Comparison of ENCODE assay signal across 23 cellular contexts in the genomic region with DNA sequence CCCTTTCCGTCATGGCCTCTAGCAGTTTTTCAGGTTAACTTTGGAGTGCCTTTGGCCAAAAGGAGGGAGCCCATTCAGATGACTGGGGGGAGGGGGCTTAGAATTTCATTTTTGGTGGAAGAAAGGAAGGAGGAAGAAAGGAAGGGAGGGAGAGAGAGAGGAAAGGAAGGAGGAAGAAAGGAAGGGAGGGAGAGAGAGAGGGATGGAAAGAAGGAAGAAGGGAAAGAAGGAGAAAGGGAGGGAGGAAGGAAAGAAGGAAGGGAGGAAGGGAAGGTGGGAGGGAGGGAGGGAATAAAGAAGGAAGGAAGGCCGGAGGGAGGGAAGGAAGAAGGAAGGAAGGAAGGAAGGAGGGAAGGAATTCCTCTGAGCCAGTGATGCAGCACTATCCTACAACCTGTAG. TPM values are rescaled to one million over a fixed set of nuclear protein-coding genes. Genes with fewer than 3 reads are reported as not detected.
DNase-seq lines count a peak whose midpoint lies in the region; ATAC-seq, FAIRE-seq and TF ChIP-seq lines count a peak whose summit lies in the region.
"Had no signal": no experiment of that assay in that cellular context is flagged by ENCODE, and none has a peak within 500 bp of the region (broad histone marks: within the 10 kb centered on the region; RNA-seq: fewer than 3 reads in every experiment).

No MANE protein-coding gene starts in this region.

- intact Hi-C loops in Right ventricle myocardium superior (cut with DNase I) = no loop called here
- intact Hi-C loops in K562 (cut with micrococcal nuclease) = no loop called here

- H3K27ac ChIP-seq in cardiac muscle cell (peak overlapping the region; percentile 96), HEK293 (ENCODE audit: extremely low read depth, low read depth, low read length) (no peak overlapping the region), K562 (ENCODE audit: extremely low read depth, low read depth, low read length) (no peak overlapping the region)
- H3K27ac ChIP-seq in CD8-positive, alpha-beta memory T cell (ENCODE audit: low read depth, low read length) = no peak overlapping the region
- H3K27ac ChIP-seq: BLaER1 had no signal

- CTCF ChIA-PET in HEK293 (lab: Yijun Ruan, JAX) (no interaction called here), K562 (lab: Yijun Ruan, JAX; ENCODE audit: low intra/inter-chr PET ratio) (no interaction called here)
- CTCF ChIA-PET in CD8-positive, alpha-beta memory T cell (lab: Charles Lee) = no interaction called here

- no peaks in the 10 kb centered on the region for H3K79me2 ChIP-seq in K562 (ENCODE audit: control insufficient read depth, insufficient read depth, low read length)

- peaks cover 3 to 13% of the 10 kb centered on the region in 2 donors for H3K27me3 Mint-ChIP-seq in CD8-positive, alpha-beta memory T cell

- no peaks in the 10 kb centered on the region for H3K36me3 Mint-ChIP-seq in CD8-positive, alpha-beta memory T cell
- H3K36me3 Mint-ChIP-seq: CD14-positive monocyte; CD4-positive, alpha-beta memory T cell; CD4-positive, CD25-positive, alpha-beta regulatory T cell had no signal

- H3K36me3 ChIP-seq in cardiac muscle cell = no peaks in the 10 kb centered on the region
- no peaks in the 10 kb centered on the region for H3K36me3 ChIP-seq in HEK293 (ENCODE audit: control insufficient read depth in 2 of 2, insufficient read depth in 1 of 2, low read length in 2 of 2)
- H3K36me3 ChIP-seq in K562 (ENCODE audit: control insufficient read depth, insufficient read depth, low read length) = no peaks in the 10 kb centered on the region
- H3K36me3 ChIP-seq in CD8-positive, alpha-beta memory T cell (ENCODE audit: insufficient read depth, low read length) = no peaks in the 10 kb centered on the region
- H3K36me3 ChIP-seq: BE2C, BLaER1 had no signal

- POLR2A ChIA-PET in HEK293 (lab: Yijun Ruan, JAX) = no interaction called here
- POLR2A ChIA-PET in K562 (lab: Yijun Ruan, JAX) = no interaction called here
- POLR2A ChIA-PET in CD8-positive, alpha-beta memory T cell (lab: Charles Lee) = no interaction called here

- H3K4me3 Mint-ChIP-seq in CD8-positive, alpha-beta memory T cell = no peak overlapping the region
- H3K4me3 Mint-ChIP-seq: CD14-positive monocyte; CD4-positive, alpha-beta memory T cell; CD4-positive, CD25-positive, alpha-beta regulatory T cell had no signal

- no peak for DNase-seq in cardiac muscle cell (ENCODE audit: low read depth in 1 of 2, low spot score in 1 of 2)
- DNase-seq in Right ventricle myocardium superior = no peak
- DNase-seq in K562 (ENCODE audit: extremely low read depth in 1 of 4, low spot score in 3 of 4) = no peak
- DNase-seq in CD8-positive, alpha-beta memory T cell = no peak
- DNase-seq in iPS-NIHi11 (ENCODE audit: low spot score) = no peak
- DNase-seq: 8988T; ACHN; BE2C; C1 segment of cervical spinal cord; Caco-2; Calu3; CD4-positive, alpha-beta memory T cell; CD4-positive, CD25-positive, alpha-beta regulatory T cell; DMS79 treated with DMSO at 0.1 percent for 48 hours; GF-D8 had no signal

- no peaks in the 10 kb centered on the region for H4K20me1 ChIP-seq in K562 (replicated peaks; ENCODE audit: control insufficient read depth, insufficient read depth, low read length)
- H4K20me1 ChIP-seq: BLaER1 had no signal

- in situ Hi-C loops in K562 (cut with MboI) = no loop called here

- H3K4me3 ChIP-seq in cardiac muscle cell (no peak overlapping the region), HEK293 (ENCODE audit: low read depth, low read length) (no peak overlapping the region), K562 (no peak overlapping the region)
- H3K4me3 ChIP-seq in CD8-positive, alpha-beta memory T cell (ENCODE audit: low read length) = no peak overlapping the region
- H3K4me3 ChIP-seq: BLaER1 had no signal

- no TSS peak for BruUV-seq in K562 (replicated peaks; lab: Mats Ljungman, UMichigan)

- H3K27me3 ChIP-seq in cardiac muscle cell (no peaks in the 10 kb centered on the region), K562 (ENCODE audit: control insufficient read depth in 2 of 2, insufficient read depth in 2 of 2, low read length in 2 of 2) (no peaks in the 10 kb centered on the region)
- no peaks in the 10 kb centered on the region for H3K27me3 ChIP-seq in CD8-positive, alpha-beta memory T cell (ENCODE audit: insufficient read depth, low read length, poor library complexity, severe bottlenecking)
- H3K27me3 ChIP-seq: BE2C, BLaER1 had no signal

- TF ChIP-seq CTCF in cardiac muscle cell (IDR thresholded peaks at IDR 0.05; ENCODE audit: low read depth, low read length) (no peak), HEK293 (tag by site-specific recombination; IDR thresholded peaks at IDR 0.05) (no peak), K562 (IDR thresholded peaks at IDR 0.05 in 2 of 3, conservative IDR thresholded peaks at IDR 0.05 in 1 of 3; ENCODE audit: insufficient read depth in 2 of 3, low read depth in 1 of 3, low read length in 3 of 3) (no peak)

- TF ChIP-seq EP300 in K562 (IDR thresholded peaks at IDR 0.05; ENCODE audit: low read length) = no peak

- H2AFZ ChIP-seq in K562 (ENCODE audit: low read depth, low read length) = no peak overlapping the region

- H3K9me3 Mint-ChIP-seq in CD8-positive, alpha-beta memory T cell = no peaks in the 10 kb centered on the region
- H3K9me3 Mint-ChIP-seq: CD4-positive, CD25-positive, alpha-beta regulatory T cell had no signal

- no peaks in the 10 kb centered on the region for H3K4me1 Mint-ChIP-seq in CD8-positive, alpha-beta memory T cell
- H3K4me1 Mint-ChIP-seq: CD14-positive monocyte; CD4-positive, CD25-positive, alpha-beta regulatory T cell had no signal

- H3K4me1 ChIP-seq in cardiac muscle cell (ENCODE audit: low read depth) (peaks cover 59% of the 10 kb centered on the region), HEK293 (ENCODE audit: control insufficient read depth, insufficient read depth, low read length) (no peaks in the 10 kb centered on the region), K562 (replicated peaks in 1 of 2; ENCODE audit: control insufficient read depth in 2 of 2, insufficient read depth in 2 of 2, low read length in 2 of 2) (peaks cover 0 to 30% of the 10 kb centered on the region in 2 experiments; a peak in 3 of 5 replicates)
- H3K4me1 ChIP-seq in CD8-positive, alpha-beta memory T cell (ENCODE audit: insufficient read depth, low read length) = no peaks in the 10 kb centered on the region
- H3K4me1 ChIP-seq: BE2C had no signal

- no peak for ATAC-seq in Right ventricle myocardium superior (ENCODE audit: poor library complexity)
- ATAC-seq in K562 = no peak

- 40% methylated on average over 1 of the region's 2 CpGs for WGBS in K562 (ENCODE audit: insufficient coverage, low coverage, missing lambda C conversion rate)

- H3K9me3 ChIP-seq in cardiac muscle cell (ENCODE audit: low read depth) (no peaks in the 10 kb centered on the region), HEK293 (ENCODE audit: control insufficient read depth, insufficient read depth, low read depth, low read length) (no peaks in the 10 kb centered on the region), K562 (replicated peaks; ENCODE audit: control insufficient read depth, insufficient read depth, low read depth, low read length) (no peaks in the 10 kb centered on the region)
- H3K9me3 ChIP-seq in CD8-positive, alpha-beta memory T cell (ENCODE audit: low read length) = no peaks in the 10 kb centered on the region
- H3K9me3 ChIP-seq: BE2C, BLaER1, Caco-2 had no signal

- H3K4me2 ChIP-seq in K562 (ENCODE audit: insufficient read depth, low read length) = no peak overlapping the region
- H3K4me2 ChIP-seq: BLaER1 had no signal

- TF ChIP-seq RAD21 in K562 (CRISPR knock-in tag; conservative IDR thresholded peaks at IDR 0.05 in 1 of 2, IDR thresholded peaks at IDR 0.05 in 1 of 2) = no peak

- H3K9ac ChIP-seq in K562 (ENCODE audit: insufficient read depth in 1 of 2, low read depth in 2 of 2, low read length in 2 of 2) = no peak overlapping the region
- H3K9ac ChIP-seq: BLaER1 had no signal

- H3K27ac Mint-ChIP-seq in CD8-positive, alpha-beta memory T cell = no peak overlapping the region
- H3K27ac Mint-ChIP-seq: CD14-positive monocyte; CD4-positive, alpha-beta memory T cell; CD4-positive, CD25-positive, alpha-beta regulatory T cell had no signal

- FAIRE-seq in K562 (lab: Jason Lieb, UNC) = no peak
- FAIRE-seq: A204.1, D721Med, G401.6, GM12891, GM19239 had no signal

- no peak for TF ChIP-seq POLR2A in K562 (conservative IDR thresholded peaks at IDR 0.05)

- H3K9me1 ChIP-seq in K562 (ENCODE audit: control insufficient read depth, insufficient read depth, low read length) = no peaks in the 10 kb centered on the region

RNA-seq across cellular contexts. Expression of a gene that starts 25.7 kb away (rescaled TPM):
- total RNA-seq in cardiac muscle cell = 391 and 473 TPM in 2 replicates
- polyA plus RNA-seq in cardiac muscle cell = 317 and 388 TPM in 2 replicates
- 55.2 TPM for total RNA-seq in Right ventricle myocardium superior
- 6.1 and 32.3 TPM in 2 replicates for total RNA-seq in K562 (2011; cell fraction: chromatin; rRNA removed; ENCODE audit: low replicate concordance)
- 29.6 and 31.0 TPM in 2 replicates for total RNA-seq in K562 (2011; cell fraction: nucleolus; rRNA removed)
- 16.6 and 19.7 TPM in 2 replicates for total RNA-seq in K562 (2011; cell fraction: nucleoplasm; rRNA removed)
- 10.3 and 11.9 TPM in 2 replicates for total RNA-seq in K562 (2014; rRNA removed)
- 1.9 and 2.9 TPM in 2 replicates for total RNA-seq in K562 (2014; rRNA removed; fragmentation: Illumina TruSeq; extraction: Trizol)
- total RNA-seq in K562 (2015; rRNA removed; fragmentation: Illumina TruSeq; extraction: Trizol) = 5.5 and 5.6 TPM in 2 replicates
- total RNA-seq in K562 (2021) = 20.3 and 20.4 TPM in 2 replicates
- 3.0 and 8.4 TPM in 2 replicates for polyA plus RNA-seq in K562 (2011; rRNA removed)
- polyA plus RNA-seq in K562 (2011; cell fraction: cytosol; rRNA removed) = 8.5 and 13.5 TPM in 2 replicates
- 14.8 and 18.6 TPM in 2 replicates for polyA plus RNA-seq in K562 (2011; cell fraction: nucleus; rRNA removed)
- 9.6 and 14.7 TPM in 2 replicates for polyA plus RNA-seq in K562 (2012)
- 6.3 and 8.6 TPM in 2 replicates for polyA plus RNA-seq in K562 (2014; fragmentation: Illumina TruSeq; extraction: Trizol)
- polyA plus RNA-seq in K562 (2014; fragmentation: Nextera tagmentation; extraction: Ambion mirVana) = under 1 TPM; 0.01 to 0.06 TPM
- 7.9 and 9.6 TPM in 2 replicates for polyA plus RNA-seq in K562 (2014; rRNA removed)
- polyA minus RNA-seq in K562 (2011; rRNA and poly(A)+ RNA removed) = 2.8 and 3.4 TPM in 2 replicates
- 11.7 and 17.5 TPM in 2 replicates for polyA minus RNA-seq in K562 (2011; cell fraction: cytosol; rRNA and poly(A)+ RNA removed)
- 6.5 and 10.6 TPM in 2 replicates for polyA minus RNA-seq in K562 (2011; cell fraction: nucleus; rRNA and poly(A)+ RNA removed)
- total RNA-seq in CD8-positive, alpha-beta memory T cell = 1 to 10 TPM in 1 of 2 experiments, under 1 TPM in 1; 0.97 to 1.1 TPM
- polyA plus RNA-seq in CD8-positive, alpha-beta memory T cell = 0.16 TPM
- polyA plus RNA-seq: CD14-positive monocyte had no signal

RNA-seq across cellular contexts. Expression of a gene that starts 50.1 kb away (rescaled TPM):
- total RNA-seq in cardiac muscle cell = 41.4 and 48.3 TPM in 2 replicates
- 40.2 and 60.8 TPM in 2 replicates for polyA plus RNA-seq in cardiac muscle cell
- 32.1 TPM for total RNA-seq in Right ventricle myocardium superior
- 49.8 and 89.2 TPM in 2 replicates for total RNA-seq in K562 (2011; cell fraction: chromatin; rRNA removed; ENCODE audit: low replicate concordance)
- 52.8 and 56.4 TPM in 2 replicates for total RNA-seq in K562 (2011; cell fraction: nucleolus; rRNA removed)
- total RNA-seq in K562 (2011; cell fraction: nucleoplasm; rRNA removed) = 57.2 and 72.5 TPM in 2 replicates
- 18.0 and 19.4 TPM in 2 replicates for total RNA-seq in K562 (2014; rRNA removed)
- 12.1 and 13.1 TPM in 2 replicates for total RNA-seq in K562 (2014; rRNA removed; fragmentation: Illumina TruSeq; extraction: Trizol)
- 16.0 and 18.9 TPM in 2 replicates for total RNA-seq in K562 (2015; rRNA removed; fragmentation: Illumina TruSeq; extraction: Trizol)
- total RNA-seq in K562 (2021) = 69.6 and 73.6 TPM in 2 replicates
- 46.2 and 60.1 TPM in 2 replicates for polyA plus RNA-seq in K562 (2011; rRNA removed)
- 64.2 and 91.2 TPM in 2 replicates for polyA plus RNA-seq in K562 (2011; cell fraction: cytosol; rRNA removed)
- polyA plus RNA-seq in K562 (2011; cell fraction: nucleus; rRNA removed) = 37.6 and 65.1 TPM in 2 replicates
- polyA plus RNA-seq in K562 (2012) = 49.3 and 58.2 TPM in 2 replicates
- 64.4 and 93.9 TPM in 2 replicates for polyA plus RNA-seq in K562 (2014; fragmentation: Illumina TruSeq; extraction: Trizol)
- polyA plus RNA-seq in K562 (2014; fragmentation: Nextera tagmentation; extraction: Ambion mirVana) = 10 to 100 TPM; 11.6 to 12.1 TPM
- polyA plus RNA-seq in K562 (2014; rRNA removed) = 53.8 and 67.5 TPM in 2 replicates
- 29.9 and 44.9 TPM in 2 replicates for polyA minus RNA-seq in K562 (2011; rRNA and poly(A)+ RNA removed)
- 42.9 and 56.9 TPM in 2 replicates for polyA minus RNA-seq in K562 (2011; cell fraction: cytosol; rRNA and poly(A)+ RNA removed)
- polyA minus RNA-seq in K562 (2011; cell fraction: nucleus; rRNA and poly(A)+ RNA removed) = 27.5 and 27.6 TPM in 2 replicates
- total RNA-seq in CD8-positive, alpha-beta memory T cell = 10 to 100 TPM; 66.6 to 68.5 TPM
- polyA plus RNA-seq in CD8-positive, alpha-beta memory T cell = 68.1 TPM

RNA-seq across cellular contexts. Expression of a gene that starts 50.8 kb away (rescaled TPM):
- 11.6 and 12.4 TPM in 2 replicates for total RNA-seq in cardiac muscle cell
- polyA plus RNA-seq in cardiac muscle cell = 12.3 and 13.3 TPM in 2 replicates
- total RNA-seq in Right ventricle myocardium superior = 8.1 TPM
- total RNA-seq in K562 (2011; cell fraction: chromatin; rRNA removed; ENCODE audit: low replicate concordance) = 3.7 and 13.4 TPM in 2 replicates
- 6.6 and 7.3 TPM in 2 replicates for total RNA-seq in K562 (2011; cell fraction: nucleolus; rRNA removed)
- 3.7 and 4.7 TPM in 2 replicates for total RNA-seq in K562 (2011; cell fraction: nucleoplasm; rRNA removed)
- total RNA-seq in K562 (2014; rRNA removed) = 1.4 TPM in 2 replicates
- total RNA-seq in K562 (2014; rRNA removed; fragmentation: Illumina TruSeq; extraction: Trizol) = 0.80 and 0.87 TPM in 2 replicates
- total RNA-seq in K562 (2015; rRNA removed; fragmentation: Illumina TruSeq; extraction: Trizol) = 1.0 and 1.2 TPM in 2 replicates
- total RNA-seq in K562 (2021) = 5.2 and 5.7 TPM in 2 replicates
- 1.4 and 2.0 TPM in 2 replicates for polyA plus RNA-seq in K562 (2011; rRNA removed)
- polyA plus RNA-seq in K562 (2011; cell fraction: cytosol; rRNA removed) = 2.3 and 3.2 TPM in 2 replicates
- polyA plus RNA-seq in K562 (2011; cell fraction: nucleus; rRNA removed) = 4.9 and 5.1 TPM in 2 replicates
- polyA plus RNA-seq in K562 (2012) = 3.2 and 6.6 TPM in 2 replicates
- polyA plus RNA-seq in K562 (2014; fragmentation: Illumina TruSeq; extraction: Trizol) = 2.1 and 3.6 TPM in 2 replicates
- under 1 TPM; 0.20 to 0.31 TPM for polyA plus RNA-seq in K562 (2014; fragmentation: Nextera tagmentation; extraction: Ambion mirVana)
- 2.7 and 3.2 TPM in 2 replicates for polyA plus RNA-seq in K562 (2014; rRNA removed)
- 2.2 and 3.0 TPM in 2 replicates for polyA minus RNA-seq in K562 (2011; rRNA and poly(A)+ RNA removed)
- polyA minus RNA-seq in K562 (2011; cell fraction: cytosol; rRNA and poly(A)+ RNA removed) = 3.2 and 6.1 TPM in 2 replicates
- 5.5 and 6.2 TPM in 2 replicates for polyA minus RNA-seq in K562 (2011; cell fraction: nucleus; rRNA and poly(A)+ RNA removed)
- 10 to 100 TPM; 11.9 to 12.8 TPM for total RNA-seq in CD8-positive, alpha-beta memory T cell
- 18.5 TPM for polyA plus RNA-seq in CD8-positive, alpha-beta memory T cell
